Comparison of ENCODE assay signal across 1 cellular context in genomic region chr7:150567168-150567567, GRCh38.
TF ChIP-seq lines count a peak whose summit lies in the region.

Gene GIMAP4 (plus strand): TSS chr7:150567390. CDS start chr7:150569902, 2,512 bp downstream.

TF ChIP-seq in GM23338, 12 proteins besides CTCF, POLR2A, EP300 and RAD21 (continued from another document):
- TF ChIP-seq ZNF462 (CRISPR knock-in tag; IDR thresholded peaks at IDR 0.05) (no peak), JUNB (IDR thresholded peaks at IDR 0.05; ENCODE audit: unreplicated experiment) (no peak), ZNF331 (CRISPR knock-in tag; IDR thresholded peaks at IDR 0.05; ENCODE audit: low read depth) (no peak), EZH2 (IDR thresholded peaks at IDR 0.05; ENCODE audit: low read depth, unreplicated experiment) (no peak), POLR2AphosphoS5 (IDR thresholded peaks at IDR 0.05; ENCODE audit: low read depth) (no peak), CREB1 (CRISPR knock-in tag; IDR thresholded peaks at IDR 0.05; ENCODE audit: low read depth) (no peak), REST (IDR thresholded peaks at IDR 0.05; ENCODE audit: unreplicated experiment) (no peak), ZNF114 (CRISPR knock-in tag; IDR thresholded peaks at IDR 0.05) (no peak), EZH2phosphoT487 (IDR thresholded peaks at IDR 0.05; ENCODE audit: unreplicated experiment) (no peak)
